In genomic region chr2:73085691-73086090, GRCh38 we compare ENCODE assay signal across 8 cellular contexts. TPM values are rescaled to one million over a fixed set of nuclear protein-coding genes. Genes with fewer than 3 reads are reported as not detected.
DNase-seq lines count a peak whose midpoint lies in the region; ATAC-seq and TF ChIP-seq lines count a peak whose summit lies in the region.

No MANE protein-coding gene starts in this region.

- in situ Hi-C loops in GM23248 (cut with MboI) = no loop called here

- peaks cover 5% of the 10 kb centered on the region for H3K27me3 Mint-ChIP-seq in glutamatergic neuron (ENCODE audit: unreplicated experiment)

- H3K9ac ChIP-seq in GM23248 (no peak overlapping the region; the same call in 1 of the 2 replicates), SK-N-SH (0 out of 2 replicates have a peak overlapping the region, but pooled peaks have one; percentile 4)

- no peaks in the 10 kb centered on the region for H3K36me3 Mint-ChIP-seq in glutamatergic neuron (ENCODE audit: unreplicated experiment)

- H3K4me1 ChIP-seq in GM23248 (ENCODE audit: insufficient read depth) = peaks cover 20% of the 10 kb centered on the region
- peaks cover 2 to 20% of the 10 kb centered on the region in 2 experiments; a peak in 2 of 4 replicates for H3K4me1 ChIP-seq in SK-N-SH (ENCODE audit: control insufficient read depth in 1 of 2, insufficient read depth in 2 of 2, low read depth in 1 of 2, low read length in 1 of 2)
- no peaks in the 10 kb centered on the region for H3K4me1 ChIP-seq in upper lobe of right lung

- H3K27ac ChIP-seq in GM23248 (no peak overlapping the region), SK-N-SH (ENCODE audit: low read depth in 2 of 2, low read length in 1 of 2) (no peak overlapping the region), upper lobe of right lung (no peak overlapping the region)

- H3K27me3 ChIP-seq in GM23248 (replicated peaks; ENCODE audit: insufficient read depth) = no peaks in the 10 kb centered on the region
- H3K27me3 ChIP-seq in SK-N-SH (ENCODE audit: insufficient read depth) = no peaks in the 10 kb centered on the region
- H3K27me3 ChIP-seq in upper lobe of right lung = no peaks in the 10 kb centered on the region

- no peak overlapping the region for H3K4me3 Mint-ChIP-seq in glutamatergic neuron (ENCODE audit: unreplicated experiment)

- H3K27ac Mint-ChIP-seq in glutamatergic neuron (ENCODE audit: unreplicated experiment) = no peak overlapping the region

- H3K4me3 ChIP-seq in GM23248 (no peak overlapping the region), SK-N-SH (ENCODE audit: low read depth in 2 of 2, low read length in 1 of 2) (peak overlapping the region in 1 of 2 experiments; percentile 46; a peak in 1 of 4 replicates), upper lobe of right lung (no peak overlapping the region)

- DNase-seq in ELR (ENCODE audit: low read depth) = peak; percentile 87
- peak; percentile 87 for DNase-seq in GM23248
- DNase-seq in Kasumi-1 (lab: John Stamatoyannopoulos, UW) = peak; percentile 81 to 83
- peak; percentile 88 for DNase-seq in SK-N-SH
- peak; percentile 49 to 78 (median 64) for DNase-seq in activated naive CD4-positive, alpha-beta T cell (lab: John Stamatoyannopoulos, UW)
- DNase-seq in glutamatergic neuron = peak; percentile 94
- peak; percentile 71 to 98 (median 90) for DNase-seq in posterior cingulate gyrus
- peak; percentile 91 for DNase-seq in upper lobe of right lung

- H4K20me1 ChIP-seq in GM23248 (ENCODE audit: insufficient read depth) = peaks cover 14% of the 10 kb centered on the region
- peaks cover 58% of the 10 kb centered on the region for H4K20me1 ChIP-seq in SK-N-SH (ENCODE audit: insufficient read depth)

- H3K4me2 ChIP-seq in GM23248 (ENCODE audit: unreplicated experiment) (no peak overlapping the region), SK-N-SH (peak overlapping the region; percentile 65)

- no peak for TF ChIP-seq EP300 in SK-N-SH (IDR thresholded peaks at IDR 0.05; ENCODE audit: borderline replicate concordance in 1 of 2, low read depth in 1 of 2, low read length in 1 of 2)

- TF ChIP-seq CTCF in SK-N-SH (IDR thresholded peaks at IDR 0.05) (peak; percentile 97), glutamatergic neuron (IDR thresholded peaks at IDR 0.05; ENCODE audit: partially characterized antibody, unreplicated experiment) (peak; percentile 80), upper lobe of right lung (IDR thresholded peaks at IDR 0.05) (peak; percentile 96)

- peaks cover 16% of the 10 kb centered on the region for H3F3A ChIP-seq in GM23248 (ENCODE audit: insufficient read depth)
- peaks cover 8% of the 10 kb centered on the region for H3F3A ChIP-seq in SK-N-SH (replicated peaks; ENCODE audit: insufficient read depth)

- peaks cover 13% of the 10 kb centered on the region; the same call in 1 of the 2 replicates for H3K36me3 ChIP-seq in GM23248 (ENCODE audit: low read depth)
- peaks cover 0 to 29% of the 10 kb centered on the region in 2 experiments for H3K36me3 ChIP-seq in SK-N-SH (replicated peaks in 1 of 2; ENCODE audit: control insufficient read depth in 1 of 2, insufficient read depth in 2 of 2, low read length in 1 of 2)
- H3K36me3 ChIP-seq in upper lobe of right lung = peaks cover 14% of the 10 kb centered on the region

- POLR2A ChIA-PET in SK-N-SH (lab: Yijun Ruan, JAX) = interaction anchor here (0.7 kb wide), 1 partner anchor 17 kb away, joined by 3 read pairs; no protein-coding TSS in a partner anchor

- H3K9me3 ChIP-seq in GM23248 (ENCODE audit: low read depth) (no peaks in the 10 kb centered on the region), SK-N-SH (no peaks in the 10 kb centered on the region), upper lobe of right lung (no peaks in the 10 kb centered on the region)

- peaks cover 7% of the 10 kb centered on the region for H3K4me1 Mint-ChIP-seq in glutamatergic neuron (ENCODE audit: low read depth, unreplicated experiment)

- intact Hi-C loops in posterior cingulate gyrus (cut with DNase I) (loop anchor here (1.0 to 2.0 kb wide), 3 partner anchors 71 to 92 kb away; no protein-coding TSS in a partner anchor), upper lobe of right lung (cut with DNase I) (loop anchor here (5.0 kb wide), 1 partner anchor 72 kb away; no protein-coding TSS in a partner anchor)

- no peak overlapping the region for H2AFZ ChIP-seq in GM23248
- no peak overlapping the region for H2AFZ ChIP-seq in SK-N-SH (ENCODE audit: low read depth)

- H3K9me2 ChIP-seq in GM23248 (ENCODE audit: insufficient read depth) (no peaks in the 10 kb centered on the region), SK-N-SH (no peaks in the 10 kb centered on the region)

- CTCF ChIA-PET in SK-N-SH (lab: Yijun Ruan, JAX) = interaction anchor here (0.6 to 21.6 kb wide), 36 partner anchors 10 to 198 kb away, joined by 3 to 267 read pairs (median 6); partner anchors contain the start of genes RAB11FIP5, SFXN5 and SPR

- H3K9me3 Mint-ChIP-seq in glutamatergic neuron (ENCODE audit: unreplicated experiment) = no peaks in the 10 kb centered on the region

- 18% methylated on average over 6 of the region's 6 CpGs for WGBS in GM23248 (ENCODE audit: low coverage in 1 of 2, low lambda C conversion rate in 2 of 2, missing lambda C conversion rate in 2 of 2), 2 experiments
- WGBS in SK-N-SH (ENCODE audit: low lambda C conversion rate) = 17% methylated on average over 6 of the region's 6 CpGs

- peak; percentile 82 for ATAC-seq in upper lobe of right lung

- peaks cover 94% of the 10 kb centered on the region for H3K79me2 ChIP-seq in GM23248 (ENCODE audit: insufficient read depth)
- peaks cover 91% of the 10 kb centered on the region for H3K79me2 ChIP-seq in SK-N-SH (ENCODE audit: insufficient read depth)

- TF ChIP-seq RAD21 in SK-N-SH (IDR thresholded peaks at IDR 0.05; ENCODE audit: low read length) = peak; percentile 96

TF ChIP-seq in SK-N-SH, 30 proteins besides CTCF, POLR2A, EP300 and RAD21:
- TF ChIP-seq RFX5 (IDR thresholded peaks at IDR 0.05; ENCODE audit: low read length) (no peak), SMC3 (IDR thresholded peaks at IDR 0.05; ENCODE audit: low read depth, low read length) (peak; percentile 97), MXI1 (IDR thresholded peaks at IDR 0.05; ENCODE audit: low read depth, low read length) (no peak)

RNA-seq across cellular contexts. Expression of gene SFXN5, which starts 14.2 kb away (rescaled TPM):
- total RNA-seq in GM23248 (2014; rRNA removed; shearing (Covaris generic)) = 16.4 and 17.1 TPM in 2 replicates
- polyA plus RNA-seq in GM23248 (2016; fragmentation: Nextera tagmentation; extraction: Ambion mirVana) = 7.3 and 10.0 TPM in 2 replicates
- 9.9 and 11.0 TPM in 2 replicates for polyA plus RNA-seq in SK-N-SH (2012; rRNA removed)
- 4.5 and 6.4 TPM in 2 replicates for polyA plus RNA-seq in SK-N-SH (2012; cell fraction: cytosol; rRNA removed)
- 36.2 and 48.1 TPM in 2 replicates for polyA plus RNA-seq in SK-N-SH (2012; cell fraction: nucleus; rRNA removed)
- total RNA-seq in glutamatergic neuron (ENCODE audit: unreplicated experiment) = 13.7 TPM
- 13.1 TPM for total RNA-seq in upper lobe of right lung

RNA-seq across cellular contexts. Expression of gene RAB11FIP5, which starts 27.1 kb away (rescaled TPM):
- 71.9 and 76.6 TPM in 2 replicates for total RNA-seq in GM23248 (2014; rRNA removed; shearing (Covaris generic))
- polyA plus RNA-seq in GM23248 (2016; fragmentation: Nextera tagmentation; extraction: Ambion mirVana) (34.4 and 35.0 TPM in 2 replicates), SK-N-SH (2012; rRNA removed) (16.4 and 17.1 TPM in 2 replicates)
- 12.4 and 17.2 TPM in 2 replicates for polyA plus RNA-seq in SK-N-SH (2012; cell fraction: cytosol; rRNA removed)
- polyA plus RNA-seq in SK-N-SH (2012; cell fraction: nucleus; rRNA removed) = 19.9 and 24.8 TPM in 2 replicates
- total RNA-seq in glutamatergic neuron (ENCODE audit: unreplicated experiment) (13.5 TPM), upper lobe of right lung (28.8 TPM)
